ENCODE assay signal across 17 cellular contexts in the genomic region with DNA sequence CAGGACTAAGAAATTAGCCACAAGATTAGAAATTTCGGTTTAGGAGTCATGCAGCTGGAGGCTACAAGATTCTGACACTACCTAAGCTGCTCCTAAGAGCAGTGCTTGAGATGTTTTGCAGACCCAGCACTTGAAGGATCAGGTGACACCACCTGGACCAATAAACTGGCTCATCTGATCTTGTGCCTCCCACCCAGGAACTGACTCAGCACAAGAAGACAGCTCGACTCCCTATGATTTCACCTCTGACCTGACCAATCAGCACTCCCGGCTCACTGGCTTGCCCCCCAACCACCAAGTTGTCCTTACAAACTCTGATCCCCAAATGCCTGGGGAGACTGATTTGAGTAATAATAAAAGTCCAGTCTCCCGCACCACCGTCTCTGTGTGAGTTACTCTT.
A peak's percentile ranks its signal among the peaks of the same experiment; 100 is the strongest.
DNase-seq lines count a peak whose midpoint lies in the region; TF ChIP-seq lines count a peak whose summit lies in the region.
"Had no signal": no experiment of that assay in that cellular context is flagged by ENCODE, and none has a peak within 500 bp of the region (broad histone marks: within the 10 kb centered on the region; RNA-seq: fewer than 3 reads in every experiment).

No MANE protein-coding gene starts in this region.

- H3K27ac Mint-ChIP-seq in CD8-positive, alpha-beta memory T cell: peak overlapping the region in 1 of 8 donors; percentile 0
- H3K27ac Mint-ChIP-seq: activated naive CD8-positive, alpha-beta T cell treated with anti-CD3 and anti-CD28 coated beads for 36 hours; CD4-positive, CD25-positive, alpha-beta regulatory T cell had no signal

- peak overlapping the region in 1 of 2 experiments; percentile 11 for H2BK12ac ChIP-seq in mesenchymal stem cell (ENCODE audit: low read length in 2 of 2)

- no peak for TF ChIP-seq CTCF in adrenal gland (IDR thresholded peaks at IDR 0.05)

- H2AFZ ChIP-seq in mesenchymal stem cell (ENCODE audit: low read depth, low read length): no peak overlapping the region

- H3K36me3 ChIP-seq in mesenchymal stem cell (ENCODE audit: control insufficient read depth in 1 of 2, insufficient read depth in 2 of 2, low read depth in 1 of 2, low read length in 2 of 2): no peaks in the 10 kb centered on the region
- H3K36me3 ChIP-seq in adrenal gland (replicated peaks in 1 of 2): no peaks in the 10 kb centered on the region
- no peaks in the 10 kb centered on the region for H3K36me3 ChIP-seq in CD8-positive, alpha-beta memory T cell (ENCODE audit: insufficient read depth, low read length)
- H3K36me3 ChIP-seq: sigmoid colon had no signal

- no peaks in the 10 kb centered on the region for H3K9me3 ChIP-seq in mesenchymal stem cell (ENCODE audit: control insufficient read depth, low read length)
- no peaks in the 10 kb centered on the region for H3K9me3 ChIP-seq in adrenal gland (replicated peaks in 1 of 3)
- no peaks in the 10 kb centered on the region for H3K9me3 ChIP-seq in CD8-positive, alpha-beta memory T cell (ENCODE audit: low read length)
- H3K9me3 ChIP-seq: sigmoid colon had no signal

- H3K27ac ChIP-seq in mesenchymal stem cell (ENCODE audit: low read length, poor library complexity, severe bottlenecking) (no peak overlapping the region), adrenal gland (no peak overlapping the region)
- no peak overlapping the region for H3K27ac ChIP-seq in CD8-positive, alpha-beta memory T cell (ENCODE audit: low read depth, low read length)
- H3K27ac ChIP-seq: sigmoid colon had no signal

- no peaks in the 10 kb centered on the region for H3K79me1 ChIP-seq in mesenchymal stem cell (replicated peaks; ENCODE audit: low read length, poor library complexity, severe bottlenecking)

- H3K4me1 Mint-ChIP-seq in CD8-positive, alpha-beta memory T cell: peaks cover 5% of the 10 kb centered on the region in 3 donors
- H3K4me1 Mint-ChIP-seq: activated naive CD8-positive, alpha-beta T cell treated with anti-CD3 and anti-CD28 coated beads for 36 hours had no signal

- WGBS in mesenchymal stem cell: 78% methylated on average over 5 of the region's 5 CpGs
- 76 to 81% (median 81%) methylated on average over 5 of the region's 5 CpGs for WGBS in adrenal gland, 4 donors

- H4K91ac ChIP-seq in mesenchymal stem cell (ENCODE audit: low read length): no peak overlapping the region

- DNase-seq in NCI-H82 (lab: John Stamatoyannopoulos, UW) (peak; percentile 9), NCI-H82 treated with DMSO at 0.1 percent for 48 hours (lab: John Stamatoyannopoulos, UW; ENCODE audit: unreplicated experiment) (no peak), KBM-7 (peak; percentile 4), UCSD-AML1 (lab: John Stamatoyannopoulos, UW; ENCODE audit: unreplicated experiment) (peak; percentile 9), mesenchymal stem cell (peak; percentile 18), anterior cingulate cortex (lab: John Stamatoyannopoulos, UW) (no peak), adrenal gland (no peak)
- DNase-seq in CD8-positive, alpha-beta memory T cell: no peak
- DNase-seq: 8988T; activated naive CD8-positive, alpha-beta T cell treated with anti-CD3 and anti-CD28 coated beads for 36 hours; head of caudate nucleus; left ventricle myocardium superior; NCI-H1436; NCI-H748 treated with DMSO at 0.1 percent for 48 hours; SHP77; sigmoid colon had no signal

- no peak overlapping the region for H3K23ac ChIP-seq in mesenchymal stem cell (ENCODE audit: low read length in 2 of 2)

- H3K4me3 Mint-ChIP-seq in CD8-positive, alpha-beta memory T cell: peak overlapping the region in 1 of 7 donors; percentile 20
- H3K4me3 Mint-ChIP-seq: activated naive CD8-positive, alpha-beta T cell treated with anti-CD3 and anti-CD28 coated beads for 36 hours; CD4-positive, CD25-positive, alpha-beta regulatory T cell had no signal

- peak overlapping the region in 1 of 2 experiments; percentile 47 for H3K4ac ChIP-seq in mesenchymal stem cell (ENCODE audit: low read depth in 1 of 2, low read length in 2 of 2)

- H3K27me3 ChIP-seq in mesenchymal stem cell (ENCODE audit: control insufficient read depth in 1 of 2, insufficient read depth in 1 of 2, low read length in 2 of 2) (peaks cover 0 to under 1% of the 10 kb centered on the region in 2 experiments), adrenal gland (no peaks in the 10 kb centered on the region)
- H3K27me3 ChIP-seq in CD8-positive, alpha-beta memory T cell (ENCODE audit: insufficient read depth, low read length, poor library complexity, severe bottlenecking): no peaks in the 10 kb centered on the region
- H3K27me3 ChIP-seq: sigmoid colon had no signal

- intact Hi-C loops in adrenal gland (cut with DNase I): no loop called here

- no peak overlapping the region for H4K8ac ChIP-seq in mesenchymal stem cell (ENCODE audit: low read length)

- H3K36me3 Mint-ChIP-seq in CD8-positive, alpha-beta memory T cell: no peaks in the 10 kb centered on the region
- H3K36me3 Mint-ChIP-seq: activated naive CD8-positive, alpha-beta T cell treated with anti-CD3 and anti-CD28 coated beads for 36 hours; CD4-positive, CD25-positive, alpha-beta regulatory T cell had no signal

- H3K4me1 ChIP-seq in mesenchymal stem cell (ENCODE audit: control insufficient read depth, insufficient read depth, low read depth, low read length) (peaks cover 2% of the 10 kb centered on the region), adrenal gland (replicated peaks in 1 of 2) (peaks cover 0 to 7% of the 10 kb centered on the region in 2 donors)
- peaks cover 6% of the 10 kb centered on the region for H3K4me1 ChIP-seq in CD8-positive, alpha-beta memory T cell (ENCODE audit: insufficient read depth, low read length)

- no peak overlapping the region for H3K9ac ChIP-seq in mesenchymal stem cell (ENCODE audit: low read length)

- POLR2A ChIA-PET in CD8-positive, alpha-beta memory T cell (lab: Charles Lee): no interaction called here

- no peak overlapping the region for H3K18ac ChIP-seq in mesenchymal stem cell (ENCODE audit: low read depth in 1 of 2, low read length in 2 of 2)

- CTCF ChIA-PET in CD8-positive, alpha-beta memory T cell (lab: Charles Lee): interaction anchor here (2.3 kb wide), 1 partner anchor 12 kb away, joined by 10 read pairs; no protein-coding TSS in a partner anchor

- H3K9me3 Mint-ChIP-seq in CD8-positive, alpha-beta memory T cell: no peaks in the 10 kb centered on the region
- H3K9me3 Mint-ChIP-seq: activated naive CD8-positive, alpha-beta T cell treated with anti-CD3 and anti-CD28 coated beads for 36 hours; CD4-positive, CD25-positive, alpha-beta regulatory T cell had no signal

- peaks cover 8% of the 10 kb centered on the region in 2 donors for H3K27me3 Mint-ChIP-seq in CD8-positive, alpha-beta memory T cell
- H3K27me3 Mint-ChIP-seq: activated naive CD8-positive, alpha-beta T cell treated with anti-CD3 and anti-CD28 coated beads for 36 hours had no signal

- no peak overlapping the region for H2BK15ac ChIP-seq in mesenchymal stem cell (ENCODE audit: low read depth, poor library complexity, severe bottlenecking)

- no peak overlapping the region for H3K4me2 ChIP-seq in mesenchymal stem cell (ENCODE audit: low read length, poor library complexity, severe bottlenecking)

- H2BK120ac ChIP-seq in mesenchymal stem cell (ENCODE audit: low read depth, low read length): no peak overlapping the region

- in situ Hi-C loops in KBM-7 (cut with MboI; ENCODE audit: low pct_unique_long_range_greater_than_20kb, low sequenced_read_pairs): no loop called here

- TF ChIP-seq POLR2A in adrenal gland (IDR thresholded peaks at IDR 0.05): no peak

- no peak overlapping the region for H3K14ac ChIP-seq in mesenchymal stem cell (ENCODE audit: low read length in 2 of 2)

- no peak overlapping the region for H3K4me3 ChIP-seq in mesenchymal stem cell (ENCODE audit: insufficient read depth in 1 of 2, low read depth in 1 of 2, low read length in 2 of 2)
- H3K4me3 ChIP-seq in adrenal gland: no peak overlapping the region
- H3K4me3 ChIP-seq in CD8-positive, alpha-beta memory T cell (ENCODE audit: low read length): no peak overlapping the region
- H3K4me3 ChIP-seq: sigmoid colon had no signal

- no peak overlapping the region for H2BK5ac ChIP-seq in mesenchymal stem cell (ENCODE audit: low read depth, low read length, poor library complexity, severe bottlenecking)

- H2AK5ac ChIP-seq in mesenchymal stem cell (ENCODE audit: low read length, severe bottlenecking): no peak overlapping the region

Comparison
In these comparisons a context has a peak if more than half of its experiments do, and no peak if none do; other contexts are left out.
1. DNase-seq: peak in NCI-H82 (single experiment), KBM-7 (single experiment), UCSD-AML1 (single experiment) and mesenchymal stem cell (single experiment); none in NCI-H82 treated with DMSO at 0.1 percent for 48 hours (single experiment), anterior cingulate cortex (0 of 58), adrenal gland (0 of 7) and CD8-positive, alpha-beta memory T cell (0 of 5).